1 cellular context compared by ENCODE assay signal in genomic region chr6:31525932-31526591, GRCh38.
TF ChIP-seq lines count a peak whose summit lies in the region.

No MANE protein-coding gene starts in this region.

TF ChIP-seq in HepG2, 621 proteins besides CTCF, POLR2A, EP300 and RAD21:
- TF ChIP-seq ZNF281 (CRISPR knock-in tag; IDR thresholded peaks at IDR 0.05; ENCODE audit: borderline replicate concordance) (no peak), SALL1 (CRISPR knock-in tag; IDR thresholded peaks at IDR 0.05) (0 out of 2 replicates have a peak, but pooled peaks have one; percentile 25), BORCS8-MEF2B (CRISPR knock-in tag; IDR thresholded peaks at IDR 0.05) (peak; percentile 9; the same call in 1 of the 2 replicates)
